8 cellular contexts compared by ENCODE assay signal in genomic region chr1:146938927-146939786, GRCh38. TPM values are rescaled to one million over a fixed set of nuclear protein-coding genes. Genes with fewer than 3 reads are reported as not detected.
A peak's percentile ranks its signal among the peaks of the same experiment; 100 is the strongest.
DNase-seq lines count a peak whose midpoint lies in the region; ATAC-seq, FAIRE-seq and TF ChIP-seq lines count a peak whose summit lies in the region.
"Not testable (repeated sequence)": the region's sequence is repeated elsewhere in the genome, so short reads cannot be mapped to it uniquely, and the experiment has no call there.

No MANE protein-coding gene starts in this region.

- peak overlapping the region; percentile 89 for H3K4me3 Mint-ChIP-seq in Caco-2 (ENCODE audit: unreplicated experiment)
- peak overlapping the region; percentile 82 for H3K4me3 Mint-ChIP-seq in stimulated activated effector memory CD8-positive, alpha-beta T cell treated with anti-CD3 and anti-CD28 coated beads, Interleukin-12 subunit alpha, Interleukin-12 subunit beta, amount 100 ng/mL, for 72 hours

- H3K36me3 Mint-ChIP-seq in Caco-2 (ENCODE audit: insufficient read depth, unreplicated experiment); stimulated activated effector memory CD8-positive, alpha-beta T cell treated with anti-CD3 and anti-CD28 coated beads, Interleukin-12 subunit alpha, Interleukin-12 subunit beta, amount 100 ng/mL, for 72 hours: not testable (repeated sequence)

- H3K27ac Mint-ChIP-seq in Caco-2 (ENCODE audit: unreplicated experiment): peak overlapping the region; percentile 50
- H3K27ac Mint-ChIP-seq in stimulated activated effector memory CD8-positive, alpha-beta T cell treated with anti-CD3 and anti-CD28 coated beads, Interleukin-12 subunit alpha, Interleukin-12 subunit beta, amount 100 ng/mL, for 72 hours: peak overlapping the region; percentile 91

- H3K4me1 Mint-ChIP-seq in Caco-2 (ENCODE audit: low read depth, unreplicated experiment): not testable (repeated sequence)
- H3K4me1 Mint-ChIP-seq in stimulated activated effector memory CD8-positive, alpha-beta T cell treated with anti-CD3 and anti-CD28 coated beads, Interleukin-12 subunit alpha, Interleukin-12 subunit beta, amount 100 ng/mL, for 72 hours: peaks cover 12% of the 10 kb centered on the region

- ATAC-seq in GM21515 (IDR thresholded peaks at IDR 0.05; ENCODE audit: unreplicated experiment) (peak; percentile 24), HG03460 (IDR thresholded peaks at IDR 0.05; ENCODE audit: unreplicated experiment) (peak; percentile 29), mucosa of descending colon (peak; percentile 80)
- ATAC-seq in stimulated activated effector memory CD8-positive, alpha-beta T cell treated with anti-CD3 and anti-CD28 coated beads, Interleukin-12 subunit alpha, Interleukin-12 subunit beta, amount 100 ng/mL, for 72 hours: peak; percentile 55

- TF ChIP-seq CTCF in Caco-2 (IDR thresholded peaks at IDR 0.05; ENCODE audit: insufficient read depth in 1 of 2, low read depth in 1 of 2, low read length in 1 of 2, severe bottlenecking in 1 of 2, unreplicated experiment in 1 of 2); fibroblast of mammary gland (conservative IDR thresholded peaks at IDR 0.05; ENCODE audit: control insufficient read depth, insufficient read depth, low read depth, low read length); mucosa of descending colon (IDR thresholded peaks at IDR 0.05): not testable (repeated sequence)

- not testable (repeated sequence) for H3K9me3 Mint-ChIP-seq in Caco-2 (ENCODE audit: unreplicated experiment); stimulated activated effector memory CD8-positive, alpha-beta T cell treated with anti-CD3 and anti-CD28 coated beads, Interleukin-12 subunit alpha, Interleukin-12 subunit beta, amount 100 ng/mL, for 72 hours

- not testable (repeated sequence) for H3K27me3 ChIP-seq in Caco-2 (replicated peaks; ENCODE audit: control insufficient read depth, insufficient read depth, low read length)

- not testable (repeated sequence) for H3K9me3 ChIP-seq in Caco-2, mucosa of descending colon

- DNase-seq in Caco-2 (peak; percentile 37 to 47), RCC 7860 (ENCODE audit: low spot score) (peak; percentile 9), fibroblast of mammary gland (ENCODE audit: low read depth) (peak; percentile 39), mucosa of descending colon (peak; percentile 57 to 71 (median 71))
- peak; percentile 74 for DNase-seq in activated effector memory CD4-positive, alpha-beta T cell treated with anti-CD3 and anti-CD28 coated beads, Interleukin-2, amount 50 U/mL, for 16 hours
- DNase-seq in stimulated activated effector memory CD8-positive, alpha-beta T cell treated with anti-CD3 and anti-CD28 coated beads, Interleukin-12 subunit alpha, Interleukin-12 subunit beta, amount 100 ng/mL, for 72 hours (ENCODE audit: low spot score in 2 of 2): peak; percentile 8 to 65

- CTCF ChIA-PET in Caco-2 (lab: Charles Lee): not testable (repeated sequence)

- intact Hi-C loops in Caco-2 (cut with micrococcal nuclease; ENCODE audit: unreplicated experiment); mucosa of descending colon (cut with DNase I, micrococcal nuclease): not testable (repeated sequence)

- BruUV-seq in Caco-2 (replicated peaks; lab: Mats Ljungman, UMichigan): not testable (repeated sequence)

- H3K36me3 ChIP-seq in Caco-2 (ENCODE audit: control insufficient read depth, insufficient read depth, low read length); mucosa of descending colon (ENCODE audit: low read depth): not testable (repeated sequence)

- POLR2A ChIA-PET in Caco-2 (lab: Charles Lee): not testable (repeated sequence)

- H3K4me3 ChIP-seq in Caco-2 (ENCODE audit: low read depth, low read length) (peak overlapping the region; percentile 73), fibroblast of mammary gland (ENCODE audit: control insufficient read depth, low read depth, low read length) (peak overlapping the region; percentile 47), mucosa of descending colon (peak overlapping the region; percentile 80)

- not testable (repeated sequence) for H3K4me1 ChIP-seq in Caco-2; mucosa of descending colon (ENCODE audit: low read depth)

- not testable (repeated sequence) for H3K27me3 Mint-ChIP-seq in Caco-2 (ENCODE audit: insufficient read depth, unreplicated experiment)

- not testable (repeated sequence) for FAIRE-seq in RCC 7860 (lab: Jason Lieb, UNC)

RNA-seq across cellular contexts. Expression of gene NBPF12, which starts 1.0 kb away (rescaled TPM):
- total RNA-seq in Caco-2 (2022) (10.3 and 10.7 TPM in 2 replicates), mucosa of descending colon (10 to 100 TPM in 2 of 3 donors, 1 to 10 TPM in 1; 10.0 to 15.7 (median 14.2) TPM)

Comparison
In these comparisons a context has a peak if more than half of its experiments do, and no peak if none do; other contexts are left out.
1. Peak in every context shown above with its lines: DNase-seq, ATAC-seq and H3K4me3 ChIP-seq.
2. DNase-seq: peak in every context shown above with its lines; median percentile 74 in activated effector memory CD4-positive, alpha-beta T cell treated with anti-CD3 and anti-CD28 coated beads, Interleukin-2, amount 50 U/mL, for 16 hours; 71 in mucosa of descending colon; 42 in Caco-2; 39 in fibroblast of mammary gland; 36 in stimulated activated effector memory CD8-positive, alpha-beta T cell treated with anti-CD3 and anti-CD28 coated beads, Interleukin-12 subunit alpha, Interleukin-12 subunit beta, amount 100 ng/mL, for 72 hours; 9 in RCC 7860.
3. ATAC-seq: peak in every context shown above with its lines; median percentile 80 in mucosa of descending colon; 55 in stimulated activated effector memory CD8-positive, alpha-beta T cell treated with anti-CD3 and anti-CD28 coated beads, Interleukin-12 subunit alpha, Interleukin-12 subunit beta, amount 100 ng/mL, for 72 hours; 29 in HG03460; 24 in GM21515.